ENCODE assay signal across 8 cellular contexts in the genomic region with DNA sequence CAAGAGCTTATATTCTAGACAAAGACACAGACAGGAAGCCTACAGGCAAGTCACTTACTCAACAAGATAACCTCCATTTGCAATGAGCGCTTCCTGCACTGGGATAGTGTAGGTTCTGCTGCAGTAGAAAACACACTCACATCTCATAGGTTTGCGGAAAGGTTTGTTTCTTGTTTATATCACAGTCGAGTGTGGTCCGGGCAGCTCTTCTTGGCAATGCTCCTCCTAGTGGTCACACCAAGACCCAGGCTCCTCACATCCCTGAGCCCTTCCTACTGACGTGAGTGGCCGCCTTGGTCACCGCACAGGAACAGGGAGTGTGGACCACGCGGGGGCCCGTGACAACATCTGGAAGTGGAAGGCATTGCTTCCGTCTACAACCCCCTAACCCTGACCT. TPM values are rescaled to one million over a fixed set of nuclear protein-coding genes. Genes with fewer than 3 reads are reported as not detected.
DNase-seq lines count a peak whose midpoint lies in the region; ATAC-seq and TF ChIP-seq lines count a peak whose summit lies in the region.

No MANE protein-coding gene starts in this region.

- no peak for TF ChIP-seq EP300 in neural cell (conservative IDR thresholded peaks at IDR 0.05; ENCODE audit: poor library complexity, severe bottlenecking)

- ATAC-seq in GM21619 (IDR thresholded peaks at IDR 0.05; ENCODE audit: unreplicated experiment) (no peak), GM21825 (IDR thresholded peaks at IDR 0.05; ENCODE audit: unreplicated experiment) (no peak)

- TF ChIP-seq CTCF in neural cell (IDR thresholded peaks at IDR 0.05; ENCODE audit: poor library complexity, severe bottlenecking): peak; percentile 64

- DNase-seq in EH (ENCODE audit: low read depth) (peak; percentile 15), NCI-H1694 (lab: John Stamatoyannopoulos, UW) (peak; percentile 46), cerebellum (ENCODE audit: low spot score) (peak; percentile 78), NCI-H1092 (lab: John Stamatoyannopoulos, UW) (no peak), SJCRH30 (no peak)

- no peaks in the 10 kb centered on the region for H3K9me3 ChIP-seq in neural cell (ENCODE audit: low read length)
- H3K9me3 ChIP-seq in SJCRH30 (replicated peaks): peaks cover 10% of the 10 kb centered on the region

- H3K27me3 ChIP-seq in neural cell (ENCODE audit: insufficient read depth, low read depth, low read length) (no peaks in the 10 kb centered on the region), SJCRH30 (peaks cover 43% of the 10 kb centered on the region)

- no peaks in the 10 kb centered on the region for H4K20me1 ChIP-seq in neural cell (ENCODE audit: insufficient read depth)

- no peaks in the 10 kb centered on the region for H3K4me1 ChIP-seq in SJCRH30

- no peaks in the 10 kb centered on the region for H3K9me2 ChIP-seq in neural cell (ENCODE audit: insufficient read depth, low read length)

- H3F3A ChIP-seq in neural cell (ENCODE audit: insufficient read depth, low read length, poor library complexity, severe bottlenecking): no peaks in the 10 kb centered on the region

- peak overlapping the region; percentile 24 for H3K4me3 ChIP-seq in neural cell (ENCODE audit: low read length)
- no peak overlapping the region for H3K4me3 ChIP-seq in SJCRH30

- peak; percentile 55 for TF ChIP-seq RAD21 in neural cell (conservative IDR thresholded peaks at IDR 0.05)

- H3K79me2 ChIP-seq in neural cell (replicated peaks; ENCODE audit: insufficient read depth, low read length): no peaks in the 10 kb centered on the region

- H3K4me2 ChIP-seq in neural cell (ENCODE audit: low read length): peak overlapping the region; percentile 10

- H3K36me3 ChIP-seq in neural cell (ENCODE audit: insufficient read depth, low read length) (no peaks in the 10 kb centered on the region), SJCRH30 (no peaks in the 10 kb centered on the region)

- peak overlapping the region; percentile 18 for H2AFZ ChIP-seq in neural cell (ENCODE audit: low read depth, low read length)

- H3K9ac ChIP-seq in neural cell (ENCODE audit: low read length): peak overlapping the region; percentile 38

- H3K27ac ChIP-seq in neural cell (ENCODE audit: low read length) (peak overlapping the region; percentile 68), SJCRH30 (no peak overlapping the region)

TF ChIP-seq in neural cell, 6 proteins besides CTCF, POLR2A, EP300 and RAD21:
- TF ChIP-seq EZH2 (IDR thresholded peaks at IDR 0.05; ENCODE audit: borderline replicate concordance, insufficient read depth, low read length, poor library complexity, severe bottlenecking): no peak
- TF ChIP-seq TAF1 (IDR thresholded peaks at IDR 0.05; ENCODE audit: low read depth): no peak
- TF ChIP-seq, protein P1, sequence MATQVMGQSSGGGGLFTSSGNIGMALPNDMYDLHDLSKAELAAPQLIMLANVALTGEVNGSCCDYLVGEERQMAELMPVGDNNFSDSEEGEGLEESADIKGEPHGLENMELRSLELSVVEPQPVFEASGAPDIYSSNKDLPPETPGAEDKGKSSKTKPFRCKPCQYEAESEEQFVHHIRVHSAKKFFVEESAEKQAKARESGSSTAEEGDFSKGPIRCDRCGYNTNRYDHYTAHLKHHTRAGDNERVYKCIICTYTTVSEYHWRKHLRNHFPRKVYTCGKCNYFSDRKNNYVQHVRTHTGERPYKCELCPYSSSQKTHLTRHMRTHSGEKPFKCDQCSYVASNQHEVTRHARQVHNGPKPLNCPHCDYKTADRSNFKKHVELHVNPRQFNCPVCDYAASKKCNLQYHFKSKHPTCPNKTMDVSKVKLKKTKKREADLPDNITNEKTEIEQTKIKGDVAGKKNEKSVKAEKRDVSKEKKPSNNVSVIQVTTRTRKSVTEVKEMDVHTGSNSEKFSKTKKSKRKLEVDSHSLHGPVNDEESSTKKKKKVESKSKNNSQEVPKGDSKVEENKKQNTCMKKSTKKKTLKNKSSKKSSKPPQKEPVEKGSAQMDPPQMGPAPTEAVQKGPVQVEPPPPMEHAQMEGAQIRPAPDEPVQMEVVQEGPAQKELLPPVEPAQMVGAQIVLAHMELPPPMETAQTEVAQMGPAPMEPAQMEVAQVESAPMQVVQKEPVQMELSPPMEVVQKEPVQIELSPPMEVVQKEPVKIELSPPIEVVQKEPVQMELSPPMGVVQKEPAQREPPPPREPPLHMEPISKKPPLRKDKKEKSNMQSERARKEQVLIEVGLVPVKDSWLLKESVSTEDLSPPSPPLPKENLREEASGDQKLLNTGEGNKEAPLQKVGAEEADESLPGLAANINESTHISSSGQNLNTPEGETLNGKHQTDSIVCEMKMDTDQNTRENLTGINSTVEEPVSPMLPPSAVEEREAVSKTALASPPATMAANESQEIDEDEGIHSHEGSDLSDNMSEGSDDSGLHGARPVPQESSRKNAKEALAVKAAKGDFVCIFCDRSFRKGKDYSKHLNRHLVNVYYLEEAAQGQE (IDR thresholded peaks at IDR 0.05; ENCODE audit: borderline replicate concordance): no peak
- TF ChIP-seq SMC3 (conservative IDR thresholded peaks at IDR 0.05; ENCODE audit: poor library complexity): peak; percentile 65
- TF ChIP-seq POLR2AphosphoS5 (IDR thresholded peaks at IDR 0.05): no peak
- peak; percentile 16 for TF ChIP-seq MXI1 (conservative IDR thresholded peaks at IDR 0.05; ENCODE audit: poor library complexity, severe bottlenecking)
TF ChIP-seq in neural cell: peak in this region for 2.

RNA-seq across cellular contexts. Expression of a gene that starts 48.0 kb away (rescaled TPM):
- total RNA-seq in cerebellum: 12.3 TPM
- polyA plus RNA-seq in neural cell: 6.6 and 8.6 TPM in 2 replicates
- polyA minus RNA-seq in neural cell: 4.1 and 6.4 TPM in 2 replicates
- 0.96 and 1.0 TPM in 2 replicates for total RNA-seq in SJCRH30 (2014; rRNA removed; shearing (Covaris generic))

Comparison
In these comparisons a context has a peak if more than half of its experiments do, and no peak if none do; other contexts are left out.
1. DNase-seq: peak in EH (single experiment), NCI-H1694 (single experiment) and cerebellum (single experiment); none in NCI-H1092 (single experiment) and SJCRH30 (0 of 2).